In the genomic region with DNA sequence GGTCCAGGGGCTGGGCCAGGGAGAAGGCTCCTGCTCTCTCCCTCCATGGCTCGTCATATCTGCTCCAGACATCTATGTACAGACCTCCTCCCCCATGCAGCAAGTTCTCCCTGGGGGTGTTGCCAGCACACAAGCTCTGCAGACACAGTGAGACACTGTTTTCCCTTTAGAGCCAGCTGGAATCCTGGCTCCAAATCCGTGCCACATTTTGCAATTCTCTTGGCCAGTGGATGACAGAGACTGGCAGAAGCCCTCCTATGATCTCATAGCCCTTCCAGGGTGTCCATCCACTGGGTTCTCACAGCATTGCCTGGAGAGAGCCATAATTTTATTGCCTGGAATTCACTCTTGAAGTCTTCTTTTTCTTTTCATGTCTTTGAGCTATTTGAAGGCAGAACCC, we compare ENCODE assay signal across 11 cellular contexts.
DNase-seq lines count a peak whose midpoint lies in the region; ATAC-seq and TF ChIP-seq lines count a peak whose summit lies in the region.
"Had no signal": no experiment of that assay in that cellular context is flagged by ENCODE, and none has a peak within 500 bp of the region (broad histone marks: within the 10 kb centered on the region; RNA-seq: fewer than 3 reads in every experiment).

No MANE protein-coding gene starts in this region.

- H2BK15ac ChIP-seq in neuronal stem cell (ENCODE audit: low read length): no peak overlapping the region

- no peaks in the 10 kb centered on the region for H3K9me3 Mint-ChIP-seq in activated CD8-positive, alpha-beta T cell treated with anti-CD3 and anti-CD28 coated beads for 36 hours

- H3K4ac ChIP-seq in neuronal stem cell (ENCODE audit: low read length): no peak overlapping the region

- H3K4me3 Mint-ChIP-seq in activated CD8-positive, alpha-beta T cell treated with anti-CD3 and anti-CD28 coated beads for 36 hours: no peak overlapping the region

- H3K36me3 ChIP-seq in neuronal stem cell (replicated peaks in 1 of 2; ENCODE audit: control insufficient read depth in 2 of 2, insufficient read depth in 2 of 2, low read length in 2 of 2): no peaks in the 10 kb centered on the region

- no peak overlapping the region for H2BK5ac ChIP-seq in neuronal stem cell (ENCODE audit: low read length)

- WGBS in neuronal stem cell (ENCODE audit: extremely low coverage in 2 of 2, insufficient read length in 2 of 2, insufficient replicate concordance in 1 of 2), 2 donors: no CpG with 5 or more reads among the region's 2 CpGs

- H2BK120ac ChIP-seq in neuronal stem cell (ENCODE audit: low read depth, low read length): no peak overlapping the region

- no peaks in the 10 kb centered on the region for H3K79me1 ChIP-seq in neuronal stem cell (ENCODE audit: low read depth, low read length)

- peaks cover 0 to 51% (median 0%) of the 10 kb centered on the region in 3 experiments for H3K27me3 ChIP-seq in neuronal stem cell (ENCODE audit: control insufficient read depth in 3 of 3, insufficient read depth in 3 of 3, low read depth in 1 of 3, low read length in 3 of 3)

- intact Hi-C loops in activated CD8-positive, alpha-beta T cell treated with anti-CD3 and anti-CD28 coated beads for 36 hours (cut with micrococcal nuclease): no loop called here

- H3K4me1 ChIP-seq in neuronal stem cell (ENCODE audit: control insufficient read depth in 2 of 2, insufficient read depth in 1 of 2, low read depth in 1 of 2, low read length in 2 of 2): peaks cover 0 to 14% of the 10 kb centered on the region in 2 donors

- H4K8ac ChIP-seq in neuronal stem cell (ENCODE audit: low read depth, low read length): no peak overlapping the region

- no peak overlapping the region for H3K14ac ChIP-seq in neuronal stem cell (ENCODE audit: low read length)

- H3K36me3 Mint-ChIP-seq in activated CD8-positive, alpha-beta T cell treated with anti-CD3 and anti-CD28 coated beads for 36 hours (ENCODE audit: low read depth): no peaks in the 10 kb centered on the region

- no peak overlapping the region for H2AFZ ChIP-seq in neuronal stem cell (ENCODE audit: low read length)

- H2BK12ac ChIP-seq in neuronal stem cell (ENCODE audit: low read length): no peak overlapping the region

- H3K27me3 Mint-ChIP-seq in activated CD8-positive, alpha-beta T cell treated with anti-CD3 and anti-CD28 coated beads for 36 hours: peaks cover 11% of the 10 kb centered on the region

- no peak overlapping the region for H3K23ac ChIP-seq in neuronal stem cell (ENCODE audit: low read depth, low read length, poor library complexity)

- H2AK5ac ChIP-seq in neuronal stem cell (ENCODE audit: low read depth, low read length): peak overlapping the region; percentile 67

- TF ChIP-seq CTCF in fibroblast of the aortic adventitia (IDR thresholded peaks at IDR 0.05; ENCODE audit: insufficient read depth, low read length): no peak
- TF ChIP-seq CTCF in activated CD8-positive, alpha-beta T cell treated with anti-CD3 and anti-CD28 coated beads for 36 hours (IDR thresholded peaks at IDR 0.05): no peak

- no peaks in the 10 kb centered on the region for H3K4me1 Mint-ChIP-seq in activated CD8-positive, alpha-beta T cell treated with anti-CD3 and anti-CD28 coated beads for 36 hours (ENCODE audit: low read depth)

- peaks cover 0 to 3% of the 10 kb centered on the region in 2 donors for H3K9me3 ChIP-seq in neuronal stem cell (replicated peaks in 1 of 2; ENCODE audit: control insufficient read depth in 2 of 2, insufficient read depth in 1 of 2, low read depth in 1 of 2, low read length in 2 of 2)

- H3K4me2 ChIP-seq in neuronal stem cell (ENCODE audit: insufficient read depth, low read length, poor library complexity, severe bottlenecking): no peak overlapping the region

- no peak overlapping the region for H3K27ac Mint-ChIP-seq in activated CD8-positive, alpha-beta T cell treated with anti-CD3 and anti-CD28 coated beads for 36 hours

- no peak overlapping the region for H3K9ac ChIP-seq in neuronal stem cell (ENCODE audit: low read depth, low read length, poor library complexity)

- H3K27ac ChIP-seq in neuronal stem cell (replicated peaks; ENCODE audit: low read length): no peak overlapping the region

- POLR2A ChIA-PET in activated CD8-positive, alpha-beta T cell treated with anti-CD3 and anti-CD28 coated beads for 36 hours (lab: Charles Lee): interaction anchor here (1.1 kb wide), 1 partner anchor 21 kb away, joined by 3 read pairs; no protein-coding TSS in a partner anchor

- CTCF ChIA-PET in activated CD8-positive, alpha-beta T cell treated with anti-CD3 and anti-CD28 coated beads for 36 hours (lab: Charles Lee): interaction anchor here (1.0 kb wide), 1 partner anchor 170 kb away, joined by 6 read pairs; no protein-coding TSS in a partner anchor

- no peak overlapping the region for H4K91ac ChIP-seq in neuronal stem cell (ENCODE audit: low read depth, low read length, poor library complexity)

- DNase-seq in COLO668 (lab: John Stamatoyannopoulos, UW; ENCODE audit: unreplicated experiment): peak; percentile 19
- DNase-seq in NCI-H2196 (lab: John Stamatoyannopoulos, UW; ENCODE audit: unreplicated experiment): peak; percentile 51
- peak; percentile 66 for DNase-seq in fibroblast of the aortic adventitia (ENCODE audit: low read depth)
- no peak for DNase-seq in neuronal stem cell (ENCODE audit: low spot score)
- DNase-seq in activated gamma-delta T cell treated with Interleukin-2 at 50 U/mL for 16 hours: no peak
- DNase-seq in activated CD8-positive, alpha-beta T cell treated with anti-CD3 and anti-CD28 coated beads for 36 hours: no peak
- no peak for DNase-seq in activated T-cell treated with anti-CD3 and anti-CD28 coated beads, Interleukin-2, amount 50 U/mL, for 48 hours
- DNase-seq: central memory CD4-positive, alpha-beta T cell; KBM-7; T1000 had no signal

- ATAC-seq in activated CD8-positive, alpha-beta T cell treated with anti-CD3 and anti-CD28 coated beads for 36 hours: no peak
- ATAC-seq in esophagus mucosa: no peak

- H3K4me3 ChIP-seq in fibroblast of the aortic adventitia (ENCODE audit: low read depth, low read length) (no peak overlapping the region), neuronal stem cell (ENCODE audit: low read length in 2 of 2) (no peak overlapping the region)

- H3K18ac ChIP-seq in neuronal stem cell (ENCODE audit: low read length): peak overlapping the region; percentile 50

Comparison
In these comparisons a context has a peak if more than half of its experiments do, and no peak if none do; other contexts are left out.
1. DNase-seq: peak in COLO668 (single experiment), NCI-H2196 (single experiment) and fibroblast of the aortic adventitia (single experiment); none in neuronal stem cell (single experiment), activated gamma-delta T cell treated with Interleukin-2 at 50 U/mL for 16 hours (single experiment), activated CD8-positive, alpha-beta T cell treated with anti-CD3 and anti-CD28 coated beads for 36 hours (single experiment) and activated T-cell treated with anti-CD3 and anti-CD28 coated beads, Interleukin-2, amount 50 U/mL, for 48 hours (0 of 2).